In the genomic region with DNA sequence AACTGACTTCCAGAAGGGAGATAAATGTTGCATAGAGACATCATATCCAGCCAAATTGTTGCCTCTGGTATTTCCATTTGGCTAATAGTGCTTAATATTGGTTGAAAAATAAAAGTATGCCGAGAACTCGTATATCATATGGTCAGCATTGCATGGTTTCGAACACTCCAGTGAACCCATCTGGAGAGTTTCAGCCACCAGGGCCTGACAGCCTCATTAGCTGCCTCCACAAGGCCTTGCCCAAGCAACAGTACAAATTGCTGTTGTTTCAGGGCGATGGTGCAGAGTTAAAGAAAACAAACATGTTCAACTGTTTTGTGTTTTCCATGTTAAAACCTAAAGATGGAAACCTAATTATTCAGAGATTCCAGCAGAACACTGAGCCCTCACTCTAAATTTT, we compare ENCODE assay signal across 35 cellular contexts. TPM values are rescaled to one million over a fixed set of nuclear protein-coding genes. Genes with fewer than 3 reads are reported as not detected.
"Had no signal": no experiment of that assay in that cellular context is flagged by ENCODE, and none has a peak within 500 bp of the region (broad histone marks: within the 10 kb centered on the region; RNA-seq: fewer than 3 reads in every experiment).

No MANE protein-coding gene starts in this region.

- H3K27ac ChIP-seq: adrenal gland, ascending aorta, body of pancreas, brain microvascular endothelial cell, breast epithelium, cardiac muscle cell had no signal

- H3K36me3 ChIP-seq: adrenal gland, ascending aorta, brain microvascular endothelial cell, breast epithelium, cardiac muscle cell had no signal

- DNase-seq: activated effector memory CD4-positive, alpha-beta T cell treated with anti-CD3 and anti-CD28 coated beads, Interleukin-2, amount 50 U/mL, for 16 hours; activated effector memory CD4-positive, alpha-beta T cell treated with Interleukin-2 at 50 U/mL for 16 hours; activated gamma-delta T cell; activated gamma-delta T cell treated with Interleukin-2 at 50 U/mL for 16 hours; activated naive CD4-positive, alpha-beta T cell; activated naive CD4-positive, alpha-beta T cell treated with anti-CD3 and anti-CD28 coated beads for 36 hours; activated naive CD4-positive, alpha-beta T cell treated with anti-CD3 and anti-CD28 coated beads, Interleukin-2, amount 10 ng/mL, durations not matched to agents 7 days and 5 days; activated naive CD4-positive, alpha-beta T cell treated with anti-CD3 and anti-CD28 coated beads, Interleukin-2, amount 50 U/mL, for 16 hours; activated naive CD4-positive, alpha-beta T cell treated with Interleukin-2 at 50 U/mL for 16 hours; activated naive CD8-positive, alpha-beta T cell treated with anti-CD3 and anti-CD28 coated beads for 36 hours; activated naive CD8-positive, alpha-beta T cell treated with anti-CD3 and anti-CD28 coated beads, Interleukin-2, amount 10 ng/mL, durations not matched to agents 7 days and 5 days; activated naive CD8-positive, alpha-beta T cell treated with anti-CD3 and anti-CD28 coated beads, Interleukin-2, amount 50 U/mL, for 24 hours; activated T-cell treated with anti-CD3 and anti-CD28 coated beads, Interleukin-2, amount 50 U/mL, for 24 hours; activated T-cell treated with anti-CD3 and anti-CD28 coated beads, Interleukin-2, amount 50 U/mL, for 4 hours; activated T-cell treated with anti-CD3 and anti-CD28 coated beads, Interleukin-2, amount 50 U/mL, for 48 hours; activated T-cell treated with anti-CD3 and anti-CD28 coated beads, Interleukin-2, amount 50 U/mL, for 72 hours; adrenal gland; amniotic stem cell; amygdala; anterior cingulate cortex; aorta; body of pancreas; brain microvascular endothelial cell; caudate nucleus; central memory CD4-positive, alpha-beta T cell; cerebellar nuclear complex had no signal

- H3K4me3 ChIP-seq: adrenal gland, ascending aorta, body of pancreas, breast epithelium, cardiac muscle cell had no signal

- H3K27me3 ChIP-seq: adrenal gland, ascending aorta, body of pancreas, brain microvascular endothelial cell, breast epithelium, cardiac muscle cell had no signal

- H3K9me3 ChIP-seq: adrenal gland, ascending aorta, body of pancreas, breast epithelium had no signal

- H3K4me1 ChIP-seq: adrenal gland, ascending aorta, body of pancreas, breast epithelium had no signal

- ATAC-seq: activated naive CD4-positive, alpha-beta T cell treated with anti-CD3 and anti-CD28 coated beads, Interleukin-2, amount 50 U/mL, for 72 hours; activated naive CD8-positive, alpha-beta T cell treated with anti-CD3 and anti-CD28 coated beads, Interleukin-2, amount 50 U/mL, for 24 hours; activated T-cell treated with anti-CD3 and anti-CD28 coated beads, Interleukin-2, amount 50 U/mL, for 4 hours; activated T-cell treated with anti-CD3 and anti-CD28 coated beads, Interleukin-2, amount 50 U/mL, for 72 hours; activated T-helper 17 cell treated with anti-CD3 and anti-CD28 coated beads, Interleukin-2, amount 50 U/mL, for 72 hours; body of pancreas had no signal

RNA-seq across cellular contexts. Expression of a gene that starts 28.5 kb away (rescaled TPM):
- total RNA-seq: activated naive CD4-positive, alpha-beta T cell treated with anti-CD3 and anti-CD28 coated beads for 36 hours; activated naive CD4-positive, alpha-beta T cell treated with anti-CD3 and anti-CD28 coated beads, Interleukin-2, amount 50 U/mL, for 72 hours; activated naive CD8-positive, alpha-beta T cell treated with anti-CD3 and anti-CD28 coated beads for 36 hours; activated naive CD8-positive, alpha-beta T cell treated with anti-CD3 and anti-CD28 coated beads, Interleukin-2, amount 10 ng/mL, durations not matched to agents 7 days and 5 days; activated T-cell treated with anti-CD3 and anti-CD28 coated beads, Interleukin-2, amount 50 U/mL, for 4 hours; activated T-cell treated with anti-CD3 and anti-CD28 coated beads, Interleukin-2, amount 50 U/mL, for 72 hours; activated T-helper 1 cell treated with anti-CD3 and anti-CD28 coated beads, Interleukin-12 subunit alpha, Interleukin-12 subunit beta, Interleukin-2, Interleukin-4 antibody, amounts not matched to agents 30 ng/mL and 10 ng/mL and 1 ng/mL, durations not matched to agents 14 hours and 24 hours and 36 hours; activated T-helper 17 cell treated with anti-CD3 and anti-CD28 coated beads, Interleukin-2, amount 50 U/mL, for 72 hours; activated T-helper 2 cell treated with anti-CD3 and anti-CD28 coated beads, Interferon-gamma antibody, Interleukin-2, Interleukin-4, amounts not matched to agents 10 μg/mL and 5 μg/mL and 100 μg/mL, durations not matched to agents 14 hours and 24 hours and 36 hours; bronchial epithelial cell; chondrocyte had no signal
